In the genomic region with DNA sequence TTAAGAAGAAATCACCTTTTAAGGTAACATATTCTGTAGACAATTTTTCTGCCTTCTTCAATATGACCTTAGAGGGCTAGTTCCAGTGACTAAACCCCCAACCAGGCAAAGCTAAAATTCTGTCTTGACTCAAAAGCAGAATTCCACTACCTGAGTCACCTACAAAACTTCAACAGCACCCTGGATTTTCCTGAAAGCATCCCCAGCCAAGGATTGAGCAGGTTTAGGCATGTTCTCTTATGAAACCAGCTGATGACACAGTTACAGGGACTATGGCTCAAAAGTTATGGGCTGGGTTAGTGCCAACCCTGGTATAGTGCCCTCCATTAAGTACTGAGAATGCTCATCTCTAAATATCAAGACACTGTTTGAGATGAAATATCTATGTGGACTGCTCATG, we compare ENCODE assay signal across 22 cellular contexts. TPM values are rescaled to one million over a fixed set of nuclear protein-coding genes. Genes with fewer than 3 reads are reported as not detected.
DNase-seq lines count a peak whose midpoint lies in the region; ATAC-seq, FAIRE-seq and TF ChIP-seq lines count a peak whose summit lies in the region.
"Had no signal": no experiment of that assay in that cellular context is flagged by ENCODE, and none has a peak within 500 bp of the region (broad histone marks: within the 10 kb centered on the region; RNA-seq: fewer than 3 reads in every experiment).

No MANE protein-coding gene starts in this region.

- intact Hi-C loops in CD4-positive, alpha-beta T cell (cut with DNase I, micrococcal nuclease), result no loop called here

- TF ChIP-seq CTCF in CD4-positive, alpha-beta T cell (IDR thresholded peaks at IDR 0.05), result no peak

- no peak for FAIRE-seq in HTR-8/SVneo (lab: Jason Lieb, UNC)
- FAIRE-seq: HepG2, small intestine had no signal

- no peaks in the 10 kb centered on the region for H3K36me3 Mint-ChIP-seq in CD4-positive, alpha-beta T cell (ENCODE audit: low read depth)
- H3K36me3 Mint-ChIP-seq in T-helper 17 cell (ENCODE audit: low read depth), result no peaks in the 10 kb centered on the region
- no peaks in the 10 kb centered on the region for H3K36me3 Mint-ChIP-seq in immature natural killer cell
- H3K36me3 Mint-ChIP-seq: activated naive CD8-positive, alpha-beta T cell; type B pancreatic cell had no signal

- peaks cover 62% of the 10 kb centered on the region for H3K4me1 Mint-ChIP-seq in CD4-positive, alpha-beta T cell (ENCODE audit: low read depth)
- H3K4me1 Mint-ChIP-seq in T-helper 17 cell (peaks cover 39% of the 10 kb centered on the region), immature natural killer cell (peaks cover 37 to 39% of the 10 kb centered on the region in 2 donors)

- no peak for ATAC-seq in CD4-positive, alpha-beta T cell (ENCODE audit: poor library complexity)
- ATAC-seq in T-helper 17 cell (no peak), GM21825 (IDR thresholded peaks at IDR 0.05; ENCODE audit: unreplicated experiment) (no peak), HG02642 (IDR thresholded peaks at IDR 0.05; ENCODE audit: poor library complexity, unreplicated experiment) (no peak)
- ATAC-seq: HepG2, left lobe of liver had no signal

- DNase-seq in CD4-positive, alpha-beta T cell, result no peak
- DNase-seq in ELR (ENCODE audit: low read depth) (peak; percentile 33), T-helper 17 cell (no peak), immature natural killer cell (no peak), HTR-8/SVneo (ENCODE audit: insufficient read length, low spot score) (no peak)
- DNase-seq: activated CD4-positive, alpha-beta T cell treated with anti-CD3 and anti-CD28 coated beads, Interleukin-2, amount 50 U/mL, for 1 hour; effector memory CD4-positive, alpha-beta T cell; head of caudate nucleus; midbrain; NCI-H1436 treated with DMSO at 0.1 percent for 48 hours; NCI-H2227 treated with DMSO at 0.1 percent for 48 hours; OCI-M1; small intestine; stimulated activated CD4-positive, alpha-beta T cell treated with anti-CD3 and anti-CD28 coated beads, Interleukin-4, amount 100 ng/mL, for 1 hour; stomach; T-helper 1 cell had no signal

- H3K27ac Mint-ChIP-seq in CD4-positive, alpha-beta T cell, result peak overlapping the region; percentile 25
- H3K27ac Mint-ChIP-seq in T-helper 17 cell (peak overlapping the region; percentile 96), immature natural killer cell (peak overlapping the region in 4 of 6 donors; percentile 37 to 92 (median 72))
- H3K27ac Mint-ChIP-seq: type B pancreatic cell had no signal

- no peak overlapping the region for H3K27ac ChIP-seq in CD4-positive, alpha-beta T cell (ENCODE audit: low read depth, low read length)
- H3K27ac ChIP-seq: stomach had no signal

- no peaks in the 10 kb centered on the region for H3K9me3 ChIP-seq in CD4-positive, alpha-beta T cell (ENCODE audit: control insufficient read depth, low read length)
- H3K9me3 ChIP-seq in T-helper 17 cell (ENCODE audit: control insufficient read depth, low read length, poor library complexity, severe bottlenecking), result no peaks in the 10 kb centered on the region
- H3K9me3 ChIP-seq: stomach had no signal

- no peaks in the 10 kb centered on the region for H3K9me3 Mint-ChIP-seq in CD4-positive, alpha-beta T cell
- no peaks in the 10 kb centered on the region for H3K9me3 Mint-ChIP-seq in immature natural killer cell

- H3K27me3 ChIP-seq in CD4-positive, alpha-beta T cell (ENCODE audit: control insufficient read depth, insufficient read depth, low read length), result no peaks in the 10 kb centered on the region
- H3K27me3 ChIP-seq: stomach had no signal

- H3K27me3 Mint-ChIP-seq in CD4-positive, alpha-beta T cell, result no peaks in the 10 kb centered on the region
- H3K27me3 Mint-ChIP-seq in T-helper 17 cell (no peaks in the 10 kb centered on the region), immature natural killer cell (ENCODE audit: low read depth in 3 of 3) (peaks cover 2 to 9% (median 4%) of the 10 kb centered on the region in 3 donors)
- H3K27me3 Mint-ChIP-seq: activated naive CD8-positive, alpha-beta T cell had no signal

- CTCF ChIA-PET in CD4-positive, alpha-beta T cell (lab: Charles Lee), result interaction anchor here (1.1 to 5.8 kb wide), 3 partner anchors 14 to 54 kb away, joined by 4 to 42 read pairs (median 4); partner anchors contain the start of gene TNFAIP3

- POLR2A ChIA-PET in CD4-positive, alpha-beta T cell (lab: Charles Lee), result interaction anchor here (1.0 to 1.6 kb wide), 3 partner anchors 13 to 97 kb away, joined by 3 to 5 read pairs (median 3); no protein-coding TSS in a partner anchor

- no peak overlapping the region for H3K4me3 Mint-ChIP-seq in CD4-positive, alpha-beta T cell
- H3K4me3 Mint-ChIP-seq in T-helper 17 cell (no peak overlapping the region), immature natural killer cell (no peak overlapping the region)
- H3K4me3 Mint-ChIP-seq: activated naive CD8-positive, alpha-beta T cell; type B pancreatic cell had no signal

RNA-seq across cellular contexts. Expression of gene TNFAIP3, which starts 53.8 kb away (rescaled TPM):
- total RNA-seq in CD4-positive, alpha-beta T cell, result 1,000 to 10,000 TPM; 3,816 to 3,885 TPM
- total RNA-seq in T-helper 17 cell, result 1,000 to 10,000 TPM; 4,032 to 4,607 TPM
- 100 to 1,000 TPM in 2 of 3 donors, 10 to 100 TPM in 1; 55.8 to 118 (median 117) TPM for polyA plus RNA-seq in immature natural killer cell

Comparison
In these comparisons a context has a peak if more than half of its experiments do, and no peak if none do; other contexts are left out.
1. H3K27ac Mint-ChIP-seq: peak in every context shown above with its lines; median percentile 96 in T-helper 17 cell; 72 in immature natural killer cell; 25 in CD4-positive, alpha-beta T cell.